Comparison of ENCODE assay signal across 1 cellular context in the genomic region with DNA sequence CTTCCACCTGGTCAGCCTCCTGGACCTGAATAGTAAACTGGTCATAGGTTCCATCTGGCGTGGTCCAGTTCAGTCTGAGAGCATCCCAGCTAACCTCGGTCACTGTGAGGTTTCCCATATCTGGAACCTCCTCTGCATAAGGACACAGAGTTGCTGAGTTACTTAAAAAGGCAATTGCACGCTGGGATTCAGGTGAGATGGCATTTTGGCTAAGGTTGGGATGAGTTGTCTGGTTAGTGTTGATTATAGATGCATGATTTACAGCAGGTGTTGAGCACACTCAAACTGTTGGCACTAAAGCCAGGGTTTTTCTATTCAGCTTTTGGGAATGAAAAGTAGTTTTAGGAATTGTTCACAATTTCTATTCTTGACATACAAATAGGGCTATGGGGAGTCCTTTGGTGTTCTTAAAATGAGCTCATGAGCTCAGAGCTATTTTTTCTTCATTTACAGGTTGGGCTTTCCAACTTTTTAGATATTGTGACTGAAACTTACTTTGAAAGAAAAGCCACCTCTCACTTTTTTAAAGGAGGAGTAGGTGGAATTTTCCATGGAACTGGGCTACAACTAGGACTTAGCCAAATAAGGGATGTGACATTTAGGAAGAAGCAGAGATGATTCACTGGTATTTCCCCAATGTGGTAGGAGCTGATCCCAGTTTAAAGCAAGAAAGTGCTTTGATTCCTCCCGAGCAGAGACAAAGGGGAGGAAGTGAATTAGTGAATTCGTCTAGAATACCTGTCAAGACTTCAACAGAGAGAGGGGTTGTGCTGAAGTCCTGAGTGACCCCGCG.
TF ChIP-seq lines count a peak whose summit lies in the region.

No MANE protein-coding gene starts in this region.

TF ChIP-seq in WTC11, 78 proteins besides CTCF, POLR2A, EP300 and RAD21 (continued from another document):
- TF ChIP-seq, protein P1, sequence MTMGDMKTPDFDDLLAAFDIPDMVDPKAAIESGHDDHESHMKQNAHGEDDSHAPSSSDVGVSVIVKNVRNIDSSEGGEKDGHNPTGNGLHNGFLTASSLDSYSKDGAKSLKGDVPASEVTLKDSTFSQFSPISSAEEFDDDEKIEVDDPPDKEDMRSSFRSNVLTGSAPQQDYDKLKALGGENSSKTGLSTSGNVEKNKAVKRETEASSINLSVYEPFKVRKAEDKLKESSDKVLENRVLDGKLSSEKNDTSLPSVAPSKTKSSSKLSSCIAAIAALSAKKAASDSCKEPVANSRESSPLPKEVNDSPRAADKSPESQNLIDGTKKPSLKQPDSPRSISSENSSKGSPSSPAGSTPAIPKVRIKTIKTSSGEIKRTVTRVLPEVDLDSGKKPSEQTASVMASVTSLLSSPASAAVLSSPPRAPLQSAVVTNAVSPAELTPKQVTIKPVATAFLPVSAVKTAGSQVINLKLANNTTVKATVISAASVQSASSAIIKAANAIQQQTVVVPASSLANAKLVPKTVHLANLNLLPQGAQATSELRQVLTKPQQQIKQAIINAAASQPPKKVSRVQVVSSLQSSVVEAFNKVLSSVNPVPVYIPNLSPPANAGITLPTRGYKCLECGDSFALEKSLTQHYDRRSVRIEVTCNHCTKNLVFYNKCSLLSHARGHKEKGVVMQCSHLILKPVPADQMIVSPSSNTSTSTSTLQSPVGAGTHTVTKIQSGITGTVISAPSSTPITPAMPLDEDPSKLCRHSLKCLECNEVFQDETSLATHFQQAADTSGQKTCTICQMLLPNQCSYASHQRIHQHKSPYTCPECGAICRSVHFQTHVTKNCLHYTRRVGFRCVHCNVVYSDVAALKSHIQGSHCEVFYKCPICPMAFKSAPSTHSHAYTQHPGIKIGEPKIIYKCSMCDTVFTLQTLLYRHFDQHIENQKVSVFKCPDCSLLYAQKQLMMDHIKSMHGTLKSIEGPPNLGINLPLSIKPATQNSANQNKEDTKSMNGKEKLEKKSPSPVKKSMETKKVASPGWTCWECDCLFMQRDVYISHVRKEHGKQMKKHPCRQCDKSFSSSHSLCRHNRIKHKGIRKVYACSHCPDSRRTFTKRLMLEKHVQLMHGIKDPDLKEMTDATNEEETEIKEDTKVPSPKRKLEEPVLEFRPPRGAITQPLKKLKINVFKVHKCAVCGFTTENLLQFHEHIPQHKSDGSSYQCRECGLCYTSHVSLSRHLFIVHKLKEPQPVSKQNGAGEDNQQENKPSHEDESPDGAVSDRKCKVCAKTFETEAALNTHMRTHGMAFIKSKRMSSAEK (CRISPR knock-in tag; IDR thresholded peaks at IDR 0.05; ENCODE audit: borderline replicate concordance), result no peak
- TF ChIP-seq, protein P2, sequence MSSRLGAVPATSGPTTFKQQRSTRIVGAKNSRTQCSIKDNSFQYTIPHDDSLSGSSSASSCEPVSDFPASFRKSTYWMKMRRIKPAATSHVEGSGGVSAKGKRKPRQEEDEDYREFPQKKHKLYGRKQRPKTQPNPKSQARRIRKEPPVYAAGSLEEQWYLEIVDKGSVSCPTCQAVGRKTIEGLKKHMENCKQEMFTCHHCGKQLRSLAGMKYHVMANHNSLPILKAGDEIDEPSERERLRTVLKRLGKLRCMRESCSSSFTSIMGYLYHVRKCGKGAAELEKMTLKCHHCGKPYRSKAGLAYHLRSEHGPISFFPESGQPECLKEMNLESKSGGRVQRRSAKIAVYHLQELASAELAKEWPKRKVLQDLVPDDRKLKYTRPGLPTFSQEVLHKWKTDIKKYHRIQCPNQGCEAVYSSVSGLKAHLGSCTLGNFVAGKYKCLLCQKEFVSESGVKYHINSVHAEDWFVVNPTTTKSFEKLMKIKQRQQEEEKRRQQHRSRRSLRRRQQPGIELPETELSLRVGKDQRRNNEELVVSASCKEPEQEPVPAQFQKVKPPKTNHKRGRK (CRISPR knock-in tag; IDR thresholded peaks at IDR 0.05; ENCODE audit: borderline replicate concordance), result no peak
